Comparison of ENCODE assay signal across 9 cellular contexts in genomic region chr16:58299757-58300349, GRCh38. TPM values are rescaled to one million over a fixed set of nuclear protein-coding genes. Genes with fewer than 3 reads are reported as not detected.
DNase-seq lines count a peak whose midpoint lies in the region; ATAC-seq and TF ChIP-seq lines count a peak whose summit lies in the region.
"Had no signal": no experiment of that assay in that cellular context is flagged by ENCODE, and none has a peak within 500 bp of the region (broad histone marks: within the 10 kb centered on the region; RNA-seq: fewer than 3 reads in every experiment).

No MANE protein-coding gene starts in this region.

- no peak overlapping the region for H3K4me3 Mint-ChIP-seq in activated CD8-positive, alpha-beta T cell treated with anti-CD3 and anti-CD28 coated beads for 36 hours
- no peak overlapping the region for H3K4me3 Mint-ChIP-seq in stimulated activated effector memory CD8-positive, alpha-beta T cell treated with anti-CD3 and anti-CD28 coated beads, Interleukin-12 subunit alpha, Interleukin-12 subunit beta, amount 100 ng/mL, for 72 hours

- no peak for ATAC-seq in activated CD8-positive, alpha-beta T cell treated with anti-CD3 and anti-CD28 coated beads for 36 hours
- ATAC-seq in right lobe of liver (peak; percentile 41 to 60 (median 58)), HG03135 (IDR thresholded peaks at IDR 0.05; ENCODE audit: unreplicated experiment) (no peak)
- ATAC-seq in stimulated activated effector memory CD8-positive, alpha-beta T cell treated with anti-CD3 and anti-CD28 coated beads, Interleukin-12 subunit alpha, Interleukin-12 subunit beta, amount 100 ng/mL, for 72 hours = no peak

- TF ChIP-seq POLR2A in right lobe of liver (IDR thresholded peaks at IDR 0.05) = no peak

- H3K36me3 Mint-ChIP-seq in activated CD8-positive, alpha-beta T cell treated with anti-CD3 and anti-CD28 coated beads for 36 hours (ENCODE audit: low read depth) = no peaks in the 10 kb centered on the region
- no peaks in the 10 kb centered on the region for H3K36me3 Mint-ChIP-seq in stimulated activated effector memory CD8-positive, alpha-beta T cell treated with anti-CD3 and anti-CD28 coated beads, Interleukin-12 subunit alpha, Interleukin-12 subunit beta, amount 100 ng/mL, for 72 hours

- no peak overlapping the region for H3K27ac ChIP-seq in right lobe of liver
- H3K27ac ChIP-seq: SK-N-MC had no signal

- DNase-seq in ELR (ENCODE audit: low read depth) = peak; percentile 51
- DNase-seq in activated CD8-positive, alpha-beta T cell treated with anti-CD3 and anti-CD28 coated beads for 36 hours = peak; percentile 58
- DNase-seq in right lobe of liver = no peak
- no peak for DNase-seq in glomerular visceral epithelial cell (ENCODE audit: extremely low spot score)
- no peak for DNase-seq in pons (ENCODE audit: low spot score)
- DNase-seq in stimulated activated effector memory CD8-positive, alpha-beta T cell treated with anti-CD3 and anti-CD28 coated beads, Interleukin-12 subunit alpha, Interleukin-12 subunit beta, amount 100 ng/mL, for 72 hours (ENCODE audit: low spot score in 2 of 2) = no peak

- H3K27me3 ChIP-seq in right lobe of liver = no peaks in the 10 kb centered on the region

- peaks cover 6% of the 10 kb centered on the region for H3K9me3 Mint-ChIP-seq in activated CD8-positive, alpha-beta T cell treated with anti-CD3 and anti-CD28 coated beads for 36 hours
- no peaks in the 10 kb centered on the region for H3K9me3 Mint-ChIP-seq in stimulated activated effector memory CD8-positive, alpha-beta T cell treated with anti-CD3 and anti-CD28 coated beads, Interleukin-12 subunit alpha, Interleukin-12 subunit beta, amount 100 ng/mL, for 72 hours

- H3K4me1 ChIP-seq in right lobe of liver = no peaks in the 10 kb centered on the region

- H3K9me3 ChIP-seq in right lobe of liver = no peaks in the 10 kb centered on the region

- peak; percentile 71 for TF ChIP-seq RAD21 in Ishikawa (IDR thresholded peaks at IDR 0.05; ENCODE audit: low read depth)

- H3K27ac Mint-ChIP-seq in activated CD8-positive, alpha-beta T cell treated with anti-CD3 and anti-CD28 coated beads for 36 hours = no peak overlapping the region
- no peak overlapping the region for H3K27ac Mint-ChIP-seq in stimulated activated effector memory CD8-positive, alpha-beta T cell treated with anti-CD3 and anti-CD28 coated beads, Interleukin-12 subunit alpha, Interleukin-12 subunit beta, amount 100 ng/mL, for 72 hours

- POLR2A ChIA-PET in activated CD8-positive, alpha-beta T cell treated with anti-CD3 and anti-CD28 coated beads for 36 hours (lab: Charles Lee) = no interaction called here

- no peaks in the 10 kb centered on the region for H3K36me3 ChIP-seq in right lobe of liver

- WGBS in right lobe of liver (ENCODE audit: insufficient coverage, low coverage, low lambda C conversion rate, missing lambda C conversion rate) = 42% methylated on average over 3 of the region's 3 CpGs

- intact Hi-C loops in activated CD8-positive, alpha-beta T cell treated with anti-CD3 and anti-CD28 coated beads for 36 hours (cut with micrococcal nuclease) = loop anchor here (10.0 kb wide), 1 partner anchor 275 kb away; the partner anchor contains the start of gene MMP15
- intact Hi-C loops in right lobe of liver (cut with DNase I) = no loop called here

- H3K4me3 ChIP-seq in right lobe of liver = no peak overlapping the region
- H3K4me3 ChIP-seq: SK-N-MC had no signal

- no peaks in the 10 kb centered on the region for H3K4me1 Mint-ChIP-seq in activated CD8-positive, alpha-beta T cell treated with anti-CD3 and anti-CD28 coated beads for 36 hours (ENCODE audit: low read depth)
- no peaks in the 10 kb centered on the region for H3K4me1 Mint-ChIP-seq in stimulated activated effector memory CD8-positive, alpha-beta T cell treated with anti-CD3 and anti-CD28 coated beads, Interleukin-12 subunit alpha, Interleukin-12 subunit beta, amount 100 ng/mL, for 72 hours

- no peak for TF ChIP-seq EP300 in Ishikawa (IDR thresholded peaks at IDR 0.05; ENCODE audit: borderline replicate concordance)

- peak; percentile 72 for TF ChIP-seq CTCF in activated CD8-positive, alpha-beta T cell treated with anti-CD3 and anti-CD28 coated beads for 36 hours (IDR thresholded peaks at IDR 0.05)
- TF ChIP-seq CTCF in right lobe of liver (IDR thresholded peaks at IDR 0.05) = peak; percentile 31 to 64 (median 54)

- H3K27me3 Mint-ChIP-seq in activated CD8-positive, alpha-beta T cell treated with anti-CD3 and anti-CD28 coated beads for 36 hours = peaks cover 6% of the 10 kb centered on the region

- CTCF ChIA-PET in activated CD8-positive, alpha-beta T cell treated with anti-CD3 and anti-CD28 coated beads for 36 hours (lab: Charles Lee) = interaction anchor here (0.5 to 3.2 kb wide), 14 partner anchors 9 to 456 kb away, joined by 3 to 13 read pairs (median 3); a partner anchor contains a TSS

TF ChIP-seq in Ishikawa, 13 proteins besides CTCF, POLR2A, EP300 and RAD21:
- no peak for TF ChIP-seq FOXM1 (IDR thresholded peaks at IDR 0.05; ENCODE audit: borderline replicate concordance, low read depth)
- no peak for TF ChIP-seq REST (IDR thresholded peaks at IDR 0.05; ENCODE audit: low read depth)
- TF ChIP-seq NFIC (IDR thresholded peaks at IDR 0.05) = no peak
- no peak for TF ChIP-seq EGR1 (IDR thresholded peaks at IDR 0.05)
- no peak for TF ChIP-seq TEAD4 (IDR thresholded peaks at IDR 0.05)
- TF ChIP-seq YY1 (IDR thresholded peaks at IDR 0.05; ENCODE audit: low read depth) = no peak
- TF ChIP-seq, protein P1, sequence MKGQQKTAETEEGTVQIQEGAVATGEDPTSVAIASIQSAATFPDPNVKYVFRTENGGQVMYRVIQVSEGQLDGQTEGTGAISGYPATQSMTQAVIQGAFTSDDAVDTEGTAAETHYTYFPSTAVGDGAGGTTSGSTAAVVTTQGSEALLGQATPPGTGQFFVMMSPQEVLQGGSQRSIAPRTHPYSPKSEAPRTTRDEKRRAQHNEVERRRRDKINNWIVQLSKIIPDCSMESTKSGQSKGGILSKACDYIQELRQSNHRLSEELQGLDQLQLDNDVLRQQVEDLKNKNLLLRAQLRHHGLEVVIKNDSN (IDR thresholded peaks at IDR 0.05) = no peak
- TF ChIP-seq TAF1 (IDR thresholded peaks at IDR 0.05; ENCODE audit: low read depth) = no peak
- no peak for TF ChIP-seq CREB1 (IDR thresholded peaks at IDR 0.05; ENCODE audit: low read depth)
- TF ChIP-seq ZBTB7A (IDR thresholded peaks at IDR 0.05; ENCODE audit: low read depth) = no peak
- TF ChIP-seq CEBPB (IDR thresholded peaks at IDR 0.05) = no peak
- TF ChIP-seq, protein P2, sequence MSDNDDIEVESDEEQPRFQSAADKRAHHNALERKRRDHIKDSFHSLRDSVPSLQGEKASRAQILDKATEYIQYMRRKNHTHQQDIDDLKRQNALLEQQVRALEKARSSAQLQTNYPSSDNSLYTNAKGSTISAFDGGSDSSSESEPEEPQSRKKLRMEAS (IDR thresholded peaks at IDR 0.05) = no peak
- TF ChIP-seq TCF12 (IDR thresholded peaks at IDR 0.05; ENCODE audit: low read depth) = no peak

RNA-seq across cellular contexts. Expression of gene PRSS54, which starts 5.0 kb away (rescaled TPM):
- not detected for total RNA-seq in activated CD8-positive, alpha-beta T cell treated with anti-CD3 and anti-CD28 coated beads for 36 hours
- not detected for total RNA-seq in right lobe of liver

Comparison
In these comparisons a context has a peak if more than half of its experiments do, and no peak if none do; other contexts are left out.
1. DNase-seq: peak in ELR (single experiment) and activated CD8-positive, alpha-beta T cell treated with anti-CD3 and anti-CD28 coated beads for 36 hours (single experiment); none in right lobe of liver (0 of 3), glomerular visceral epithelial cell (single experiment), pons (single experiment) and stimulated activated effector memory CD8-positive, alpha-beta T cell treated with anti-CD3 and anti-CD28 coated beads, Interleukin-12 subunit alpha, Interleukin-12 subunit beta, amount 100 ng/mL, for 72 hours (0 of 2).
2. ATAC-seq: peak in right lobe of liver (4 of 4); none in activated CD8-positive, alpha-beta T cell treated with anti-CD3 and anti-CD28 coated beads for 36 hours (single experiment), stimulated activated effector memory CD8-positive, alpha-beta T cell treated with anti-CD3 and anti-CD28 coated beads, Interleukin-12 subunit alpha, Interleukin-12 subunit beta, amount 100 ng/mL, for 72 hours (single experiment) and HG03135 (single experiment).